In genomic region chrX:150219374-150220185, GRCh38 we compare ENCODE assay signal across 10 cellular contexts.
DNase-seq lines count a peak whose midpoint lies in the region; ATAC-seq lines count a peak whose summit lies in the region.
"Had no signal": no experiment of that assay in that cellular context is flagged by ENCODE, and none has a peak within 500 bp of the region (broad histone marks: within the 10 kb centered on the region; RNA-seq: fewer than 3 reads in every experiment).

No MANE protein-coding gene starts in this region.

- peak; percentile 73 for DNase-seq in AG08395 (ENCODE audit: low spot score)
- DNase-seq in RPMI7951 (ENCODE audit: low read depth) = peak; percentile 87
- peak; percentile 82 for DNase-seq in islet precursor cell
- DNase-seq in NCI-H1417 (lab: John Stamatoyannopoulos, UW) = no peak
- no peak for DNase-seq in LoVo (ENCODE audit: low spot score)
- DNase-seq: NCI-H446, transverse colon had no signal

- ATAC-seq in GM19463 (IDR thresholded peaks at IDR 0.05; ENCODE audit: unreplicated experiment) (peak; percentile 77), HG02759 (IDR thresholded peaks at IDR 0.05; ENCODE audit: unreplicated experiment) (no peak), HG03196 (IDR thresholded peaks at IDR 0.05; ENCODE audit: unreplicated experiment) (no peak)

Comparison
In these comparisons a context has a peak if more than half of its experiments do, and no peak if none do; other contexts are left out.
1. DNase-seq: peak in AG08395 (single experiment), RPMI7951 (single experiment) and islet precursor cell (single experiment); none in NCI-H1417 (0 of 3) and LoVo (single experiment).